In the genomic region with DNA sequence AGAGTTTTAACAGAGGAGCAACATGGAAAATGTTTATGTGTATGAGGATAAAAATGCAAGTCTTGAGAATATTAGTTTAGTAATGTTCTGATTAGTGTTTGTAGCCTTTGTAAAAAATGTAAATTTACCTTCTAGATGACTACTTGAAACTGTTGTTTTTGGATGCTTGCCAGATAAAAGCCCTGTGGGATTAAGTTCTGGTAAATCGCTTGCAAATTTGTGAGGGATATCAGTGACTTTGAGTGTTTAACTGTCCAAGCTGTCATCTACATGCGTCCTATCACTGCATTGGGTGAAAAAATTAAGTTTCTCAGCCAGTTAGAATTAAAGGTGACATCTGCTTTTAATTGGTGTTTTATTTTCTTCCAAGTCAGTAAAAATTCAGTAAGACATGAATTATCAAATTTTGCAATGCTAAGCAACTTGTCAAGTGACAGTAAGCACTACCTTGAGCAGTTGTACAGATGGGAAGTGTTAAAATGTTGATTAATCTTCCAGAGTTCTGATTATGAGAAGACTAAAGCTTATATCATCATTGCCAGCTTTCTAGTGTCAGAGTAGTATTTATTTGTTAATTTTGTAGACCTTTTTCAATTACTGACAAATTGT, we compare ENCODE assay signal across 11 cellular contexts.
A peak's percentile ranks its signal among the peaks of the same experiment; 100 is the strongest.
DNase-seq lines count a peak whose midpoint lies in the region; ATAC-seq and TF ChIP-seq lines count a peak whose summit lies in the region.
"Had no signal": no experiment of that assay in that cellular context is flagged by ENCODE, and none has a peak within 500 bp of the region (broad histone marks: within the 10 kb centered on the region; RNA-seq: fewer than 3 reads in every experiment).

No MANE protein-coding gene starts in this region.

- 62% methylated on average over 2 of the region's 2 CpGs for WGBS in HUES64

- no peak for TF ChIP-seq CTCF in BE2C (IDR thresholded peaks at IDR 0.05; ENCODE audit: low read depth, low read length)
- TF ChIP-seq CTCF in RWPE2 (IDR thresholded peaks at IDR 0.05; ENCODE audit: poor library complexity, severe bottlenecking), result no peak

- H3K27ac ChIP-seq in HUES64 (ENCODE audit: low read depth, low read length), result peak overlapping the region; percentile 2; the same call in 1 of the 2 replicates
- H3K27ac ChIP-seq in RWPE2 (ENCODE audit: poor library complexity, severe bottlenecking), result no peak overlapping the region

- H3K36me3 ChIP-seq in BE2C, result no peaks in the 10 kb centered on the region
- H3K36me3 ChIP-seq in HUES64 (ENCODE audit: insufficient read depth, low read length), result no peaks in the 10 kb centered on the region; the same call in 1 of the 2 replicates
- no peaks in the 10 kb centered on the region for H3K36me3 ChIP-seq in RWPE2 (ENCODE audit: low read depth)

- no peak overlapping the region for H3K9ac ChIP-seq in HUES64 (ENCODE audit: low read depth, low read length)

- no peaks in the 10 kb centered on the region for H3K4me1 ChIP-seq in BE2C
- peaks cover 46% of the 10 kb centered on the region for H3K4me1 ChIP-seq in HUES64 (ENCODE audit: insufficient read depth, low read length)
- peaks cover 4% of the 10 kb centered on the region for H3K4me1 ChIP-seq in RWPE2 (ENCODE audit: insufficient read depth, poor library complexity, severe bottlenecking)

- DNase-seq in BE2C (peak; percentile 18), RWPE2 (ENCODE audit: low spot score) (no peak), fibroblast of the conjunctiva (ENCODE audit: low read depth) (peak; percentile 24)
- DNase-seq: activated CD4-positive, CD25-positive, alpha-beta regulatory T cell treated with anti-CD3 and anti-CD28 coated beads, Interleukin-2, amount 50 U/mL, for 72 hours; activated gamma-delta T cell; naive thymus-derived CD8-positive, alpha-beta T cell had no signal

- ATAC-seq in RWPE2 (ENCODE audit: low read depth) (peak; percentile 44; the same call in 1 of the 3 replicates), HG02840 (IDR thresholded peaks at IDR 0.05; ENCODE audit: low FRiP score, unreplicated experiment) (no peak), GM19463 (IDR thresholded peaks at IDR 0.05; ENCODE audit: unreplicated experiment) (no peak), HG03565 (IDR thresholded peaks at IDR 0.05; ENCODE audit: unreplicated experiment) (no peak), HG03342 (IDR thresholded peaks at IDR 0.05; ENCODE audit: unreplicated experiment) (no peak)
- ATAC-seq: naive thymus-derived CD8-positive, alpha-beta T cell had no signal

- no peaks in the 10 kb centered on the region for H3K27me3 ChIP-seq in BE2C
- no peaks in the 10 kb centered on the region for H3K27me3 ChIP-seq in HUES64 (ENCODE audit: insufficient read depth, low read length)
- no peaks in the 10 kb centered on the region for H3K27me3 ChIP-seq in RWPE2 (ENCODE audit: insufficient read depth, poor library complexity, severe bottlenecking)

- H3K9me3 ChIP-seq in BE2C, result no peaks in the 10 kb centered on the region
- H3K9me3 ChIP-seq in HUES64 (ENCODE audit: insufficient read depth, low read depth, low read length), result peaks cover 2% of the 10 kb centered on the region; the same call in 1 of the 2 replicates
- H3K9me3 ChIP-seq in RWPE2 (ENCODE audit: severe bottlenecking), result no peaks in the 10 kb centered on the region

- H3K4me3 ChIP-seq in BE2C (ENCODE audit: low read depth, low read length), result no peak overlapping the region
- H3K4me3 ChIP-seq in HUES64 (ENCODE audit: low read length), result no peak overlapping the region
- H3K4me3 ChIP-seq in RWPE2 (ENCODE audit: severe bottlenecking), result no peak overlapping the region
